Comparison of ENCODE assay signal across 4 cellular contexts in the genomic region with DNA sequence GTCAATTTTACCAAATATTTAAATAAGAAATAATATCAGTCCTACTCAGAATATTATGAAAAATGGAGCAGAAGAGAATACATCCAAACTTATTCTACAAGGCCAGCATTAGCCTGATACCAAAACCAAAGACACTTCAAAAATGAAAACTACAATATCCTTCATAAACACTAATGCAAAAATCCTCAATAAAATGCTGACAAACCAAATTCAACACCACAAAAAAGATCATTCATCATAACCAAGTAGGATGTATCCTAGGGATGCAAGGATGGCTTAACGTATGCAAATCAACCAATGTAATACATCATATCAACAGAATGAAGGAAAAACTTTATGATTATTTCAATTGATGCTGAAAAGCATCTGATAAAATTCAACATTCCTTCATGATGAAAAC.
TF ChIP-seq lines count a peak whose summit lies in the region.

No MANE protein-coding gene starts in this region.

TF ChIP-seq in HepG2, 621 proteins besides CTCF, POLR2A, EP300 and RAD21:
- TF ChIP-seq, protein P1, sequence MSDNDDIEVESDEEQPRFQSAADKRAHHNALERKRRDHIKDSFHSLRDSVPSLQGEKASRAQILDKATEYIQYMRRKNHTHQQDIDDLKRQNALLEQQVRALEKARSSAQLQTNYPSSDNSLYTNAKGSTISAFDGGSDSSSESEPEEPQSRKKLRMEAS (IDR thresholded peaks at IDR 0.05): no peak
- TF ChIP-seq MAFF (IDR thresholded peaks at IDR 0.05; ENCODE audit: low read depth, low read length) (peak; percentile 69), MAFK (conservative IDR thresholded peaks at IDR 0.05 in 1 of 2, IDR thresholded peaks at IDR 0.05 in 1 of 2; ENCODE audit: low read length in 2 of 2) (peak; percentile 48 to 77; a peak in 3 of 4 replicates)

TF ChIP-seq in A549, 52 proteins besides CTCF, POLR2A, EP300 and RAD21:
- no peak for TF ChIP-seq CBX8 (IDR thresholded peaks at IDR 0.05)
- peak; percentile 54 for TF ChIP-seq MAFK (IDR thresholded peaks at IDR 0.05; ENCODE audit: partially characterized antibody)
- TF ChIP-seq HOXA7 (CRISPR knock-in tag; IDR thresholded peaks at IDR 0.05): no peak

TF ChIP-seq in IMR-90, 13 proteins besides CTCF, POLR2A, EP300 and RAD21:
- TF ChIP-seq RCOR1 (IDR thresholded peaks at IDR 0.05; ENCODE audit: insufficient replicate concordance, low read length) (no peak), MAFK (IDR thresholded peaks at IDR 0.05; ENCODE audit: low read depth, low read length) (peak; percentile 48; the same call in 1 of the 2 replicates)

TF ChIP-seq in K562, 482 proteins besides CTCF, POLR2A, EP300 and RAD21:
- no peak for TF ChIP-seq WHSC1 (IDR thresholded peaks at IDR 0.05; ENCODE audit: low read length)
- TF ChIP-seq POLR2AphosphoS2 (IDR thresholded peaks at IDR 0.05; ENCODE audit: low read length): no peak
- no peak for TF ChIP-seq RFX5 (IDR thresholded peaks at IDR 0.05; ENCODE audit: low read depth, low read length)
- TF ChIP-seq CHD4 (IDR thresholded peaks at IDR 0.05; ENCODE audit: insufficient read depth, insufficient replicate concordance, low read depth, low read length, poor library complexity, severe bottlenecking): no peak
- peak; percentile 57 for TF ChIP-seq MAFG (tag; conservative IDR thresholded peaks at IDR 0.05)
- no peak for TF ChIP-seq ZNF586 (CRISPR knock-in tag; conservative IDR thresholded peaks at IDR 0.05)
- no peak for TF ChIP-seq RBFOX2 (IDR thresholded peaks at IDR 0.05; ENCODE audit: low read depth, low read length)
- peak; percentile 41; the same call in 1 of the 2 replicates for TF ChIP-seq MAFF (IDR thresholded peaks at IDR 0.05; ENCODE audit: low read length)
- no peak for TF ChIP-seq GATA2 (CRISPR knock-in tag; IDR thresholded peaks at IDR 0.05)
- no peak for TF ChIP-seq ZNF274 (IDR thresholded peaks at IDR 0.05; ENCODE audit: borderline replicate concordance, low read depth, low read length)
- TF ChIP-seq ZNF354B (CRISPR knock-in tag; IDR thresholded peaks at IDR 0.05): no peak
- peak; percentile 73 for TF ChIP-seq C11orf30 (IDR thresholded peaks at IDR 0.05; ENCODE audit: low read depth)
- TF ChIP-seq, protein P2, sequence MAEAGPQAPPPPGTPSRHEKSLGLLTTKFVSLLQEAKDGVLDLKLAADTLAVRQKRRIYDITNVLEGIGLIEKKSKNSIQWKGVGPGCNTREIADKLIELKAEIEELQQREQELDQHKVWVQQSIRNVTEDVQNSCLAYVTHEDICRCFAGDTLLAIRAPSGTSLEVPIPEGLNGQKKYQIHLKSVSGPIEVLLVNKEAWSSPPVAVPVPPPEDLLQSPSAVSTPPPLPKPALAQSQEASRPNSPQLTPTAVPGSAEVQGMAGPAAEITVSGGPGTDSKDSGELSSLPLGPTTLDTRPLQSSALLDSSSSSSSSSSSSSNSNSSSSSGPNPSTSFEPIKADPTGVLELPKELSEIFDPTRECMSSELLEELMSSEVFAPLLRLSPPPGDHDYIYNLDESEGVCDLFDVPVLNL (CRISPR knock-in tag; IDR thresholded peaks at IDR 0.05; ENCODE audit: low read depth): no peak
- TF ChIP-seq ZBTB17 (CRISPR knock-in tag; IDR thresholded peaks at IDR 0.05): no peak
- TF ChIP-seq ZNF316 (IDR thresholded peaks at IDR 0.05): peak; percentile 90
- TF ChIP-seq ARHGAP35 (IDR thresholded peaks at IDR 0.05; ENCODE audit: partially characterized antibody): no peak
